23 cellular contexts compared by ENCODE assay signal in genomic region chr19:31944286-31944685, GRCh38.
"Had no signal": no experiment of that assay in that cellular context is flagged by ENCODE, and none has a peak within 500 bp of the region (broad histone marks: within the 10 kb centered on the region; RNA-seq: fewer than 3 reads in every experiment).

No MANE protein-coding gene starts in this region.

- H3K4me3 Mint-ChIP-seq: immature natural killer cell had no signal

- H3K36me3 Mint-ChIP-seq: immature natural killer cell had no signal

- H3K36me3 ChIP-seq: esophagus squamous epithelium, gastrocnemius medialis, heart right ventricle, left lung, lower lobe of right lung had no signal

- H3K4me3 ChIP-seq: coronary artery, dorsolateral prefrontal cortex, esophagus squamous epithelium, gastrocnemius medialis, heart right ventricle, left lung, lower lobe of right lung had no signal

- H3K27me3 ChIP-seq: esophagus squamous epithelium, gastrocnemius medialis, left lung had no signal

- ATAC-seq: gastrocnemius medialis, heart right ventricle, left colon, left lung, left ventricle myocardium superior, lower lobe of right lung had no signal

- H3K4me1 Mint-ChIP-seq: immature natural killer cell had no signal

- DNase-seq: dermis blood vessel endothelial cell; dorsolateral prefrontal cortex; effector CD4-positive, alpha-beta T cell; effector memory CD4-positive, alpha-beta T cell; esophagus squamous epithelium; foreskin fibroblast; foreskin melanocyte; gastrocnemius medialis; glutamatergic neuron; head of caudate nucleus; heart right ventricle; hippocampal formation; immature natural killer cell; islet precursor cell; kidney; kidney glomerular epithelial cell; left colon; left lung; left ventricle myocardium superior; lower lobe of right lung; mesenchymal stem cell; midbrain had no signal

- H3K9me3 ChIP-seq: gastrocnemius medialis, heart right ventricle, left lung, lower lobe of right lung had no signal

- H3K9me3 Mint-ChIP-seq: immature natural killer cell had no signal

- H3K27ac Mint-ChIP-seq: immature natural killer cell had no signal

- H3K4me1 ChIP-seq: esophagus squamous epithelium, gastrocnemius medialis, left lung, lower lobe of right lung had no signal

- H3K27ac ChIP-seq: coronary artery, dorsolateral prefrontal cortex, esophagus squamous epithelium, gastrocnemius medialis, heart right ventricle, left lung, lower lobe of right lung had no signal
